25 cellular contexts compared by ENCODE assay signal in genomic region chr9:134208310-134208841, GRCh38. TPM values are rescaled to one million over a fixed set of nuclear protein-coding genes. Genes with fewer than 3 reads are reported as not detected.
A peak's percentile ranks its signal among the peaks of the same experiment; 100 is the strongest.
DNase-seq lines count a peak whose midpoint lies in the region; ATAC-seq, FAIRE-seq and TF ChIP-seq lines count a peak whose summit lies in the region.
"Had no signal": no experiment of that assay in that cellular context is flagged by ENCODE, and none has a peak within 500 bp of the region (broad histone marks: within the 10 kb centered on the region; RNA-seq: fewer than 3 reads in every experiment).

No MANE protein-coding gene starts in this region.

- peaks cover 3% of the 10 kb centered on the region for H3K9me3 Mint-ChIP-seq in progenitor cell of endocrine pancreas (ENCODE audit: low read depth)

- 77 to 83% (median 82%) methylated on average over 19 of the region's 19 CpGs for WGBS in small intestine, 3 donors

- H3K9me3 ChIP-seq in right atrium auricular region (peaks cover 0 to 7% of the 10 kb centered on the region in 2 donors), small intestine (ENCODE audit: control insufficient read depth, low read depth) (no peaks in the 10 kb centered on the region), Peyer's patch (no peaks in the 10 kb centered on the region)
- H3K9me3 ChIP-seq: transverse colon had no signal

- H3K27ac ChIP-seq in right atrium auricular region: peak overlapping the region; percentile 63 to 77
- no peak overlapping the region for H3K27ac ChIP-seq in small intestine (ENCODE audit: low read depth in 1 of 2, low read length in 1 of 2)
- H3K27ac ChIP-seq in foreskin keratinocyte: no peak overlapping the region
- no peak overlapping the region for H3K27ac ChIP-seq in Peyer's patch
- H3K27ac ChIP-seq: GM23248, transverse colon had no signal

- no peak for ATAC-seq in foreskin keratinocyte
- ATAC-seq: stimulated activated naive B cell treated with anti-CD40 and anti-IgM and Interleukin-4, amounts not matched to agents 10 μg/mL and 1 μg/mL and 100 μg/mL, for 72 hours had no signal

- no peak for TF ChIP-seq POLR2A in Peyer's patch (IDR thresholded peaks at IDR 0.05)

- H3K4me1 Mint-ChIP-seq in progenitor cell of endocrine pancreas (ENCODE audit: low read depth): peaks cover 4% of the 10 kb centered on the region
- H3K4me1 Mint-ChIP-seq: activated CD4-positive, alpha-beta T cell treated with anti-CD3 and anti-CD28 coated beads, Interleukin-2, amount 10 ng/mL, durations not matched to agents 24 days and 14 days; CD4-positive, alpha-beta memory T cell had no signal

- peak overlapping the region; percentile 29 for H3K27ac Mint-ChIP-seq in progenitor cell of endocrine pancreas
- H3K27ac Mint-ChIP-seq: activated CD4-positive, alpha-beta T cell treated with anti-CD3 and anti-CD28 coated beads, Interleukin-2, amount 10 ng/mL, durations not matched to agents 24 days and 14 days; CD4-positive, alpha-beta memory T cell had no signal

- H3K36me3 Mint-ChIP-seq in progenitor cell of endocrine pancreas (ENCODE audit: insufficient read depth): no peaks in the 10 kb centered on the region
- H3K36me3 Mint-ChIP-seq: CD4-positive, alpha-beta memory T cell had no signal

- TF ChIP-seq CTCF in right atrium auricular region (IDR thresholded peaks at IDR 0.05) (no peak), progenitor cell of endocrine pancreas (IDR thresholded peaks at IDR 0.05; ENCODE audit: unreplicated experiment) (no peak), foreskin keratinocyte (conservative IDR thresholded peaks at IDR 0.05) (no peak), Peyer's patch (IDR thresholded peaks at IDR 0.05) (no peak)

- no peaks in the 10 kb centered on the region for H3K27me3 ChIP-seq in right atrium auricular region
- H3K27me3 ChIP-seq in small intestine (ENCODE audit: control insufficient read depth in 2 of 2, insufficient read depth in 2 of 2, low read length in 2 of 2): no peaks in the 10 kb centered on the region
- peaks cover 9% of the 10 kb centered on the region for H3K27me3 ChIP-seq in foreskin keratinocyte
- H3K27me3 ChIP-seq in Peyer's patch: no peaks in the 10 kb centered on the region
- H3K27me3 ChIP-seq: transverse colon had no signal

- no peaks in the 10 kb centered on the region for H3K27me3 Mint-ChIP-seq in progenitor cell of endocrine pancreas
- H3K27me3 Mint-ChIP-seq: CD4-positive, alpha-beta memory T cell had no signal

- no peak for FAIRE-seq in small intestine (lab: Jason Lieb, UNC)
- FAIRE-seq: colon, endothelial cell of umbilical vein had no signal

- H3K4me3 ChIP-seq in right atrium auricular region (no peak overlapping the region), small intestine (ENCODE audit: low read depth in 1 of 2, low read length in 2 of 2) (no peak overlapping the region), Peyer's patch (no peak overlapping the region)
- H3K4me3 ChIP-seq: GM23248, transverse colon had no signal

- no peak overlapping the region for H3K4me3 Mint-ChIP-seq in progenitor cell of endocrine pancreas (ENCODE audit: low read depth)
- H3K4me3 Mint-ChIP-seq: activated CD4-positive, alpha-beta T cell treated with anti-CD3 and anti-CD28 coated beads, Interleukin-2, amount 10 ng/mL, durations not matched to agents 24 days and 14 days; CD4-positive, alpha-beta memory T cell; naive B cell; stimulated activated naive B cell treated with anti-CD40 and anti-IgM and Interleukin-4, amounts not matched to agents 10 μg/mL and 1 μg/mL and 100 μg/mL, for 72 hours had no signal

- DNase-seq in DMS 273 treated with DMSO at 0.1 percent for 48 hours (lab: John Stamatoyannopoulos, UW) (peak; percentile 54), dermis blood vessel endothelial cell (peak; percentile 8), right atrium auricular region (ENCODE audit: low spot score) (no peak), progenitor cell of endocrine pancreas (ENCODE audit: low spot score, unreplicated experiment) (no peak), NCI-H82 (lab: John Stamatoyannopoulos, UW) (no peak), small intestine (no peak), foreskin keratinocyte (no peak), Peyer's patch (no peak)
- DNase-seq: ACHN; activated CD4-positive, alpha-beta T cell treated with anti-CD3 and anti-CD28 coated beads, Interleukin-2, amount 10 ng/mL, durations not matched to agents 24 days and 14 days; activated CD8-positive, alpha-beta memory T cell treated with anti-CD3 and anti-CD28 coated beads, Interleukin-2, amount 50 U/mL, for 48 hours; activated gamma-delta T cell; CD4-positive, alpha-beta memory T cell; DMS79; GM23248; mammary epithelial cell; naive B cell; NCI-H1694 treated with DMSO at 0.1 percent for 48 hours; RPMI8226; stimulated activated CD4-positive, alpha-beta T cell treated with anti-CD3 and anti-CD28 coated beads, Interleukin-15, amount 100 ng/mL, for 24 hours; stimulated activated naive B cell treated with anti-CD40 and anti-IgM and Interleukin-4, amounts not matched to agents 10 μg/mL and 1 μg/mL and 100 μg/mL, for 72 hours; transverse colon had no signal

- H3K36me3 ChIP-seq in right atrium auricular region (no peaks in the 10 kb centered on the region), small intestine (ENCODE audit: control insufficient read depth in 2 of 2, insufficient read depth in 2 of 2, low read length in 2 of 2) (no peaks in the 10 kb centered on the region), Peyer's patch (no peaks in the 10 kb centered on the region)
- H3K36me3 ChIP-seq: transverse colon had no signal

- peaks cover 0 to 55% of the 10 kb centered on the region in 2 donors for H3K4me1 ChIP-seq in right atrium auricular region
- peaks cover 0 to 2% of the 10 kb centered on the region in 2 donors for H3K4me1 ChIP-seq in small intestine (ENCODE audit: control insufficient read depth in 2 of 2, insufficient read depth in 1 of 2, low read depth in 1 of 2, low read length in 1 of 2)
- H3K4me1 ChIP-seq in foreskin keratinocyte: no peaks in the 10 kb centered on the region
- peaks cover 0 to 4% (median 0%) of the 10 kb centered on the region in 4 donors for H3K4me1 ChIP-seq in Peyer's patch

RNA-seq across cellular contexts. Expression of gene RNU6ATAC, which starts 44.0 kb away (rescaled TPM):
- total RNA-seq in dermis blood vessel endothelial cell (not detected in 2 replicates), right atrium auricular region (not detected), progenitor cell of endocrine pancreas (107 and 116 TPM in 2 replicates), foreskin keratinocyte (not detected in 2 replicates), Peyer's patch (not detected)
- polyA plus RNA-seq in small intestine (not detected), foreskin keratinocyte (not detected in 2 replicates)
- total RNA-seq: glomerular endothelial cell, GM23248, transverse colon had no signal
- polyA plus RNA-seq: CD4-positive, alpha-beta memory T cell; endothelial cell of umbilical vein; GM23248; mammary epithelial cell had no signal

Comparison
In these comparisons a context has a peak if more than half of its experiments do, and no peak if none do; other contexts are left out.
1. DNase-seq: peak in DMS 273 treated with DMSO at 0.1 percent for 48 hours (single experiment) and dermis blood vessel endothelial cell (single experiment); none in right atrium auricular region (single experiment), progenitor cell of endocrine pancreas (single experiment), NCI-H82 (single experiment), small intestine (single experiment), foreskin keratinocyte (0 of 2) and Peyer's patch (0 of 3).
2. H3K27ac ChIP-seq: peak in right atrium auricular region (2 of 2); none in small intestine (0 of 2), foreskin keratinocyte (single experiment) and Peyer's patch (0 of 4).
3. RNA of gene RNU6ATAC, which starts 44.0 kb away (total RNA-seq): 107 to 116 TPM in progenitor cell of endocrine pancreas and not detected in foreskin keratinocyte; not detected in dermis blood vessel endothelial cell, not detected in right atrium auricular region and not detected in Peyer's patch; every median in the first group is over 10 times any median in the second.